ENCODE assay signal across 8 cellular contexts in the genomic region with DNA sequence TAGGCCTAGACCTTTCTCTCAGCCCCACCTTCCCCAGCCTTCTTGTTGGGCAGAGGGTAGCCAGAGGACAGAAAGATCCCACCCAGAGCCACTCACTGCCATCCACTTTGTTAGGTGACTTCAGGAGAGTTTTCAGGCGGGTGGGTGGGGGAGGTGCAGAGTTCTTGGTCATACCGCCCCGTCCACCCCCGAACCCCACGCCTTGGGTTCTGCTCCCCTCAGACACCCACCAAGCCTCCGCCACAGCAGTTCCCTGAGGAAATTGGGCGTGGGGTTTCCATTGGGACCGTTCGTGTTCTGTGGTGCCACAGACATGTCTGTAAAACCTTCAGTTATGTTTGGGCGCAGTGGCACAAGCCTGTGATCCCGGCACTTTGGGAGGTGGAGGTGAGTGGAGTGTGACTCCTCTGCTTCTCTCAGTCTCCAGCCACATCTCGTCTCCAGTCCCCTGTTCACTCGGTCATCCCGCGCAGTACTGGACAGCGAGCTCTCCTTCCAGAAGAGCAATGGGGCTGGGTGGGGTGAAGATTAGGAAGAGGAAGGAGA. TPM values are rescaled to one million over a fixed set of nuclear protein-coding genes. Genes with fewer than 3 reads are reported as not detected.
DNase-seq lines count a peak whose midpoint lies in the region; ATAC-seq, FAIRE-seq and TF ChIP-seq lines count a peak whose summit lies in the region.

No MANE protein-coding gene starts in this region.

- peaks cover 17% of the 10 kb centered on the region for H3K9me3 Mint-ChIP-seq in Caco-2 (ENCODE audit: unreplicated experiment)

- no peak for DNase-seq in Caco-2
- DNase-seq in Peyer's patch = no peak
- no peak for DNase-seq in epithelial cell of prostate (ENCODE audit: low read depth, low spot score)
- DNase-seq in pancreas = peak in 1 of 6 donors; percentile 72
- no peak for DNase-seq in GM12892 (ENCODE audit: insufficient read length)

- FAIRE-seq in pancreas (lab: Jason Lieb, UNC) = no peak
- no peak for FAIRE-seq in GM12892 (lab: Jason Lieb, UNC)

- no peaks in the 10 kb centered on the region for H3K27me3 Mint-ChIP-seq in Caco-2 (ENCODE audit: insufficient read depth, unreplicated experiment)

- intact Hi-C loops in Caco-2 (cut with micrococcal nuclease; ENCODE audit: unreplicated experiment) (loop anchor here (2.0 kb wide), 1 partner anchor 43 kb away; no protein-coding TSS in a partner anchor), pancreas (cut with DNase I) (no loop called here)

- H3K4me1 ChIP-seq in Caco-2 (peaks cover 19% of the 10 kb centered on the region), Peyer's patch (peaks cover 4 to 17% (median 6%) of the 10 kb centered on the region in 4 donors), pancreas (peaks cover 0 to 10% (median 0%) of the 10 kb centered on the region in 3 donors)

- TF ChIP-seq POLR2A in Peyer's patch (IDR thresholded peaks at IDR 0.05) = no peak
- no peak for TF ChIP-seq POLR2A in GM12892 (IDR thresholded peaks at IDR 0.05; ENCODE audit: low read depth, low read length)

- BruUV-seq in Caco-2 (replicated peaks; lab: Mats Ljungman, UMichigan) = no TSS peak

- H3K27ac ChIP-seq in Peyer's patch (peak overlapping the region; percentile 93 to 97 (median 97)), epithelial cell of prostate (peak overlapping the region; percentile 92), pancreas (peak overlapping the region in 3 of 4 donors; percentile 96 to 97 (median 96))

- H3K4me3 ChIP-seq in Caco-2 (ENCODE audit: low read depth, low read length) (peak overlapping the region; percentile 84), Peyer's patch (peak overlapping the region; percentile 63 to 88 (median 76)), pancreas (peak overlapping the region; percentile 68 to 90 (median 74))

- CTCF ChIA-PET in Caco-2 (lab: Charles Lee) = no interaction called here

- H3K27ac Mint-ChIP-seq in Caco-2 (ENCODE audit: unreplicated experiment) = peak overlapping the region; percentile 98

- H3K4me3 Mint-ChIP-seq in Caco-2 (ENCODE audit: unreplicated experiment) = peak overlapping the region; percentile 94

- TF ChIP-seq CTCF in Caco-2 (IDR thresholded peaks at IDR 0.05; ENCODE audit: insufficient read depth in 1 of 2, low read depth in 1 of 2, low read length in 1 of 2, severe bottlenecking in 1 of 2, unreplicated experiment in 1 of 2) (no peak), Peyer's patch (IDR thresholded peaks at IDR 0.05) (no peak), pancreas (IDR thresholded peaks at IDR 0.05) (no peak)

- POLR2A ChIA-PET in Caco-2 (lab: Charles Lee) = interaction anchor here (1.0 kb wide), 1 partner anchor 18 kb away, joined by 3 read pairs; no protein-coding TSS in a partner anchor

- 0 out of 2 replicates have a peak, but pooled peaks cover 3% of the 10 kb centered on the region for H3K9me3 ChIP-seq in Caco-2
- no peaks in the 10 kb centered on the region for H3K9me3 ChIP-seq in Peyer's patch
- H3K9me3 ChIP-seq in pancreas = no peaks in the 10 kb centered on the region

- H3K36me3 ChIP-seq in Caco-2 (ENCODE audit: control insufficient read depth, insufficient read depth, low read length) (peaks cover 12% of the 10 kb centered on the region), Peyer's patch (peaks cover 0 to 20% (median 0%) of the 10 kb centered on the region in 3 donors), pancreas (no peaks in the 10 kb centered on the region)

- WGBS in pancreas, 2 donors = 89 to 93% methylated on average over 16 of the region's 16 CpGs

- peaks cover 13% of the 10 kb centered on the region for H3K4me1 Mint-ChIP-seq in Caco-2 (ENCODE audit: low read depth, unreplicated experiment)

- H3K27me3 ChIP-seq in Caco-2 (replicated peaks; ENCODE audit: control insufficient read depth, insufficient read depth, low read length) (no peaks in the 10 kb centered on the region), Peyer's patch (no peaks in the 10 kb centered on the region), pancreas (no peaks in the 10 kb centered on the region)

- H3K36me3 Mint-ChIP-seq in Caco-2 (ENCODE audit: insufficient read depth, unreplicated experiment) = peaks cover 50% of the 10 kb centered on the region

- ATAC-seq in pancreas (no peak), HG03460 (IDR thresholded peaks at IDR 0.05; ENCODE audit: unreplicated experiment) (no peak), HG03457 (IDR thresholded peaks at IDR 0.05; ENCODE audit: unreplicated experiment) (no peak)
- no peak for ATAC-seq in activated CD4-positive, CD25-positive, alpha-beta regulatory T cell treated with anti-CD3 and anti-CD28 coated beads, Interleukin-2, amount 50 U/mL, for 24 hours

RNA-seq across cellular contexts. Expression of gene MIF, which starts 1.5 kb away (rescaled TPM):
- total RNA-seq in Caco-2 (2022) = 762 and 795 TPM in 2 replicates
- total RNA-seq in Peyer's patch = 100 to 1,000 TPM in 3 of 4 donors, 10 to 100 TPM in 1; 97.9 to 206 (median 151) TPM
- 100 to 1,000 TPM; 128 to 269 (median 192) TPM for total RNA-seq in pancreas
- 100 to 1,000 TPM; 353 to 476 TPM for polyA plus RNA-seq in pancreas
- polyA plus RNA-seq in GM12892 (2012; ENCODE audit: missing spikeins) = 106 TPM

RNA-seq across cellular contexts. Expression of gene SLC2A11, which starts 38.0 kb away (rescaled TPM):
- total RNA-seq in Caco-2 (2022) (29.5 and 32.4 TPM in 2 replicates), Peyer's patch (10 to 100 TPM in 3 of 4 donors, 1 to 10 TPM in 1; 8.3 to 16.0 (median 14.8) TPM), pancreas (10 to 100 TPM; 10.3 to 20.2 (median 14.7) TPM)
- polyA plus RNA-seq in pancreas = 10 to 100 TPM; 19.2 to 21.9 TPM
- 12.9 TPM for polyA plus RNA-seq in GM12892 (2012; ENCODE audit: missing spikeins)

RNA-seq across cellular contexts. Expression of gene DERL3, which starts 56.9 kb away (rescaled TPM):
- 4.4 and 5.4 TPM in 2 replicates for total RNA-seq in Caco-2 (2022)
- 10 to 100 TPM in 1 of 4 donors, 1 to 10 TPM in 3; 1.1 to 17.3 (median 3.4) TPM for total RNA-seq in Peyer's patch
- 10 to 100 TPM; 13.0 to 26.5 (median 19.1) TPM for total RNA-seq in pancreas
- polyA plus RNA-seq in pancreas = 10 to 100 TPM; 19.7 to 26.3 TPM
- 8.5 TPM for polyA plus RNA-seq in GM12892 (2012; ENCODE audit: missing spikeins)
